16 cellular contexts compared by ENCODE assay signal in genomic region chr19:14394167-14394566, GRCh38. TPM values are rescaled to one million over a fixed set of nuclear protein-coding genes. Genes with fewer than 3 reads are reported as not detected.
DNase-seq lines count a peak whose midpoint lies in the region; ATAC-seq and TF ChIP-seq lines count a peak whose summit lies in the region.
"Had no signal": no experiment of that assay in that cellular context is flagged by ENCODE, and none has a peak within 500 bp of the region (broad histone marks: within the 10 kb centered on the region; RNA-seq: fewer than 3 reads in every experiment).

No MANE protein-coding gene starts in this region.

- H3K27me3 ChIP-seq in CD4-positive, CD25-positive, alpha-beta regulatory T cell (ENCODE audit: control insufficient read depth, insufficient read depth, low read length): no peaks in the 10 kb centered on the region
- H3K27me3 ChIP-seq in endodermal cell (ENCODE audit: control insufficient read depth, insufficient read depth, low read length, poor library complexity, severe bottlenecking): no peaks in the 10 kb centered on the region
- H3K27me3 ChIP-seq: cardiac muscle cell, uterus had no signal

- H3K27ac Mint-ChIP-seq in CD4-positive, CD25-positive, alpha-beta regulatory T cell: peak overlapping the region in 2 of 3 donors; percentile 51 to 65
- no peak overlapping the region for H3K27ac Mint-ChIP-seq in activated naive CD8-positive, alpha-beta T cell treated with anti-CD3 and anti-CD28 coated beads, Interleukin-2, amount 10 ng/mL, durations not matched to agents 7 days and 5 days
- peak overlapping the region in 8 of 10 donors; percentile 9 to 93 (median 70) for H3K27ac Mint-ChIP-seq in naive thymus-derived CD8-positive, alpha-beta T cell
- no peak overlapping the region for H3K27ac Mint-ChIP-seq in endodermal cell
- H3K27ac Mint-ChIP-seq: mesothelial cell of epicardium, progenitor cell of endocrine pancreas had no signal

- H3K27me3 Mint-ChIP-seq in CD4-positive, CD25-positive, alpha-beta regulatory T cell: no peaks in the 10 kb centered on the region
- no peaks in the 10 kb centered on the region for H3K27me3 Mint-ChIP-seq in activated naive CD8-positive, alpha-beta T cell treated with anti-CD3 and anti-CD28 coated beads, Interleukin-2, amount 10 ng/mL, durations not matched to agents 7 days and 5 days
- H3K27me3 Mint-ChIP-seq in naive thymus-derived CD8-positive, alpha-beta T cell: no peaks in the 10 kb centered on the region
- no peaks in the 10 kb centered on the region for H3K27me3 Mint-ChIP-seq in endodermal cell (ENCODE audit: insufficient read depth)

- peaks cover 78% of the 10 kb centered on the region for H3K36me3 ChIP-seq in CD4-positive, CD25-positive, alpha-beta regulatory T cell (ENCODE audit: control insufficient read depth, insufficient read depth, low read length)
- H3K36me3 ChIP-seq in endodermal cell (ENCODE audit: control insufficient read depth, insufficient read depth, low read length): no peaks in the 10 kb centered on the region
- H3K36me3 ChIP-seq: cardiac muscle cell, uterus had no signal

- no peak for TF ChIP-seq CTCF in endodermal cell (conservative IDR thresholded peaks at IDR 0.05)

- peaks cover 17% of the 10 kb centered on the region for H3K36me3 Mint-ChIP-seq in CD4-positive, CD25-positive, alpha-beta regulatory T cell
- H3K36me3 Mint-ChIP-seq in activated naive CD8-positive, alpha-beta T cell treated with anti-CD3 and anti-CD28 coated beads, Interleukin-2, amount 10 ng/mL, durations not matched to agents 7 days and 5 days: peaks cover 35% of the 10 kb centered on the region
- H3K36me3 Mint-ChIP-seq in naive thymus-derived CD8-positive, alpha-beta T cell: peaks cover 0 to 93% (median 18%) of the 10 kb centered on the region in 3 donors
- H3K36me3 Mint-ChIP-seq in endodermal cell (ENCODE audit: low read depth): no peaks in the 10 kb centered on the region
- H3K36me3 Mint-ChIP-seq: mesothelial cell of epicardium had no signal

- POLR2A ChIA-PET in activated naive CD8-positive, alpha-beta T cell treated with anti-CD3 and anti-CD28 coated beads, Interleukin-2, amount 10 ng/mL, durations not matched to agents 7 days and 5 days (lab: Charles Lee): interaction anchor here (0.8 to 2.8 kb wide), 6 partner anchors 10 to 38 kb away, joined by 3 to 14 read pairs (median 6); partner anchors contain the start of gene ADGRE5
- POLR2A ChIA-PET in naive thymus-derived CD8-positive, alpha-beta T cell (lab: Charles Lee): interaction anchor here (0.8 to 1.0 kb wide), 3 partner anchors 11 to 50 kb away, joined by 3 read pairs; no protein-coding TSS in a partner anchor

- H3K9ac ChIP-seq in endodermal cell (ENCODE audit: extremely low read depth, low read length, poor library complexity, severe bottlenecking): no peak overlapping the region

- DNase-seq in CD4-positive, CD25-positive, alpha-beta regulatory T cell: no peak
- DNase-seq in D341Med (ENCODE audit: low spot score): peak; percentile 17
- DNase-seq in activated naive CD8-positive, alpha-beta T cell treated with anti-CD3 and anti-CD28 coated beads, Interleukin-2, amount 10 ng/mL, durations not matched to agents 7 days and 5 days: no peak
- DNase-seq in naive thymus-derived CD8-positive, alpha-beta T cell: no peak
- no peak for DNase-seq in endodermal cell
- DNase-seq in NCI-H128 (lab: John Stamatoyannopoulos, UW; ENCODE audit: unreplicated experiment): no peak
- DNase-seq: activated CD4-positive, CD25-positive, alpha-beta regulatory T cell; amygdala; GF-D8; KG1; NCI-H146; uterus had no signal

- H3K9me3 ChIP-seq in CD4-positive, CD25-positive, alpha-beta regulatory T cell (ENCODE audit: control insufficient read depth in 2 of 2, low read length in 2 of 2): no peaks in the 10 kb centered on the region
- H3K9me3 ChIP-seq in endodermal cell (ENCODE audit: control insufficient read depth, low read length): no peaks in the 10 kb centered on the region
- H3K9me3 ChIP-seq: uterus had no signal

- no peak overlapping the region for H3K4me3 ChIP-seq in CD4-positive, CD25-positive, alpha-beta regulatory T cell (ENCODE audit: low read depth, low read length)
- H3K4me3 ChIP-seq in endodermal cell (ENCODE audit: low read length): no peak overlapping the region
- H3K4me3 ChIP-seq: cardiac muscle cell, uterus had no signal

- peak overlapping the region; percentile 29 to 46 (median 38) for H3K4me3 Mint-ChIP-seq in CD4-positive, CD25-positive, alpha-beta regulatory T cell
- H3K4me3 Mint-ChIP-seq in activated naive CD8-positive, alpha-beta T cell treated with anti-CD3 and anti-CD28 coated beads, Interleukin-2, amount 10 ng/mL, durations not matched to agents 7 days and 5 days: no peak overlapping the region
- H3K4me3 Mint-ChIP-seq in naive thymus-derived CD8-positive, alpha-beta T cell: peak overlapping the region in 2 of 10 donors; percentile 18 to 71
- H3K4me3 Mint-ChIP-seq in endodermal cell: no peak overlapping the region
- H3K4me3 Mint-ChIP-seq: mesothelial cell of epicardium had no signal

- H3K9me3 Mint-ChIP-seq in CD4-positive, CD25-positive, alpha-beta regulatory T cell: no peaks in the 10 kb centered on the region
- no peaks in the 10 kb centered on the region for H3K9me3 Mint-ChIP-seq in activated naive CD8-positive, alpha-beta T cell treated with anti-CD3 and anti-CD28 coated beads, Interleukin-2, amount 10 ng/mL, durations not matched to agents 7 days and 5 days
- H3K9me3 Mint-ChIP-seq in naive thymus-derived CD8-positive, alpha-beta T cell: no peaks in the 10 kb centered on the region
- H3K9me3 Mint-ChIP-seq in endodermal cell: no peaks in the 10 kb centered on the region
- H3K9me3 Mint-ChIP-seq: mesothelial cell of epicardium had no signal

- H3K27ac ChIP-seq in CD4-positive, CD25-positive, alpha-beta regulatory T cell (ENCODE audit: insufficient read depth, low read length, poor library complexity, severe bottlenecking): no peak overlapping the region
- no peak overlapping the region for H3K27ac ChIP-seq in endodermal cell (ENCODE audit: low read depth, low read length)
- H3K27ac ChIP-seq: cardiac muscle cell, uterus had no signal

- H3K4me1 ChIP-seq in CD4-positive, CD25-positive, alpha-beta regulatory T cell (ENCODE audit: control insufficient read depth, insufficient read depth, low read length, poor library complexity, severe bottlenecking): no peaks in the 10 kb centered on the region
- no peaks in the 10 kb centered on the region for H3K4me1 ChIP-seq in endodermal cell (ENCODE audit: control insufficient read depth, insufficient read depth, low read length)
- H3K4me1 ChIP-seq: uterus had no signal

- H3K4me1 Mint-ChIP-seq in CD4-positive, CD25-positive, alpha-beta regulatory T cell: peaks cover 0 to 11% (median 4%) of the 10 kb centered on the region in 4 donors
- peaks cover 7% of the 10 kb centered on the region for H3K4me1 Mint-ChIP-seq in activated naive CD8-positive, alpha-beta T cell treated with anti-CD3 and anti-CD28 coated beads, Interleukin-2, amount 10 ng/mL, durations not matched to agents 7 days and 5 days
- H3K4me1 Mint-ChIP-seq in naive thymus-derived CD8-positive, alpha-beta T cell: peaks cover 2 to 35% (median 19%) of the 10 kb centered on the region in 4 donors
- no peaks in the 10 kb centered on the region for H3K4me1 Mint-ChIP-seq in endodermal cell
- H3K4me1 Mint-ChIP-seq: mesothelial cell of epicardium had no signal

- no peak for ATAC-seq in CD4-positive, CD25-positive, alpha-beta regulatory T cell (ENCODE audit: low read depth in 2 of 2)
- peak; percentile 25 for ATAC-seq in activated naive CD8-positive, alpha-beta T cell treated with anti-CD3 and anti-CD28 coated beads, Interleukin-2, amount 10 ng/mL, durations not matched to agents 7 days and 5 days (ENCODE audit: low read depth)
- peak; percentile 8 to 17 for ATAC-seq in naive thymus-derived CD8-positive, alpha-beta T cell
- ATAC-seq in HG03025 (IDR thresholded peaks at IDR 0.05; ENCODE audit: low FRiP score, unreplicated experiment): no peak

- 91 to 94% methylated on average over 6 to 9 of the region's 9 CpGs for whole genome bisulfite sequencing in endodermal cell (ENCODE audit: insufficient coverage in 1 of 2, insufficient read length in 1 of 2), 2 experiments

RNA-seq across cellular contexts. Expression of gene ADGRE5, which starts 12.9 kb away (rescaled TPM):
- 670 TPM for total RNA-seq in CD4-positive, CD25-positive, alpha-beta regulatory T cell
- 100 to 1,000 TPM; 122 to 174 (median 144) TPM for polyA plus RNA-seq in CD4-positive, CD25-positive, alpha-beta regulatory T cell
- 100 to 1,000 TPM; 304 to 315 TPM for total RNA-seq in activated naive CD8-positive, alpha-beta T cell treated with anti-CD3 and anti-CD28 coated beads, Interleukin-2, amount 10 ng/mL, durations not matched to agents 7 days and 5 days
- total RNA-seq in naive thymus-derived CD8-positive, alpha-beta T cell: 100 to 1,000 TPM; 112 to 116 TPM
- polyA plus RNA-seq in naive thymus-derived CD8-positive, alpha-beta T cell: 100 to 1,000 TPM; 122 to 164 (median 158) TPM
- total RNA-seq in endodermal cell: 1 to 10 TPM in 1 of 2 donors, under 1 TPM in 1; 0.60 to 1.2 TPM
- 2.8 TPM for polyA plus RNA-seq in endodermal cell (2013, experiment 1 of 2)
- 2.3 TPM for polyA plus RNA-seq in endodermal cell (2013, experiment 2 of 2)

RNA-seq across cellular contexts. Expression of gene DDX39A, which starts 25.0 kb away (rescaled TPM):
- total RNA-seq in CD4-positive, CD25-positive, alpha-beta regulatory T cell: 232 TPM
- polyA plus RNA-seq in CD4-positive, CD25-positive, alpha-beta regulatory T cell: 100 to 1,000 TPM; 110 to 150 (median 125) TPM
- total RNA-seq in activated naive CD8-positive, alpha-beta T cell treated with anti-CD3 and anti-CD28 coated beads, Interleukin-2, amount 10 ng/mL, durations not matched to agents 7 days and 5 days: 100 to 1,000 TPM; 192 to 202 TPM
- 100 to 1,000 TPM; 158 to 165 TPM for total RNA-seq in naive thymus-derived CD8-positive, alpha-beta T cell
- polyA plus RNA-seq in naive thymus-derived CD8-positive, alpha-beta T cell: 100 to 1,000 TPM in 2 of 3 donors, 10 to 100 TPM in 1; 96.0 to 136 (median 106) TPM
- 10 to 100 TPM; 82.5 to 86.1 TPM for total RNA-seq in endodermal cell
- polyA plus RNA-seq in endodermal cell (2013, experiment 1 of 2): 96.1 TPM
- 90.8 TPM for polyA plus RNA-seq in endodermal cell (2013, experiment 2 of 2)

RNA-seq across cellular contexts. Expression of gene PKN1, which starts 38.9 kb away (rescaled TPM):
- 151 TPM for total RNA-seq in CD4-positive, CD25-positive, alpha-beta regulatory T cell
- 10 to 100 TPM; 43.2 to 61.7 (median 52.1) TPM for polyA plus RNA-seq in CD4-positive, CD25-positive, alpha-beta regulatory T cell
- total RNA-seq in activated naive CD8-positive, alpha-beta T cell treated with anti-CD3 and anti-CD28 coated beads, Interleukin-2, amount 10 ng/mL, durations not matched to agents 7 days and 5 days: 100 to 1,000 TPM; 244 to 265 TPM
- total RNA-seq in naive thymus-derived CD8-positive, alpha-beta T cell: 100 to 1,000 TPM; 188 to 200 TPM
- polyA plus RNA-seq in naive thymus-derived CD8-positive, alpha-beta T cell: 10 to 100 TPM; 45.5 to 96.6 (median 56.8) TPM
- total RNA-seq in endodermal cell: 100 to 1,000 TPM; 103 to 141 TPM
- polyA plus RNA-seq in endodermal cell (2013, experiment 1 of 2): 89.7 TPM
- 76.1 TPM for polyA plus RNA-seq in endodermal cell (2013, experiment 2 of 2)

Comparison
In these comparisons a context has a peak if more than half of its experiments do, and no peak if none do; other contexts are left out.
1. ATAC-seq: peak in activated naive CD8-positive, alpha-beta T cell treated with anti-CD3 and anti-CD28 coated beads, Interleukin-2, amount 10 ng/mL, durations not matched to agents 7 days and 5 days (single experiment) and naive thymus-derived CD8-positive, alpha-beta T cell (2 of 2); none in CD4-positive, CD25-positive, alpha-beta regulatory T cell (0 of 2) and HG03025 (single experiment).
2. H3K27ac Mint-ChIP-seq: peak in CD4-positive, CD25-positive, alpha-beta regulatory T cell (2 of 3) and naive thymus-derived CD8-positive, alpha-beta T cell (8 of 10); none in activated naive CD8-positive, alpha-beta T cell treated with anti-CD3 and anti-CD28 coated beads, Interleukin-2, amount 10 ng/mL, durations not matched to agents 7 days and 5 days (single experiment) and endodermal cell (single experiment).
3. H3K4me3 Mint-ChIP-seq: peak in CD4-positive, CD25-positive, alpha-beta regulatory T cell (4 of 4); none in activated naive CD8-positive, alpha-beta T cell treated with anti-CD3 and anti-CD28 coated beads, Interleukin-2, amount 10 ng/mL, durations not matched to agents 7 days and 5 days (single experiment) and endodermal cell (single experiment).
4. RNA of gene ADGRE5, which starts 12.9 kb away (total RNA-seq): 670 TPM in CD4-positive, CD25-positive, alpha-beta regulatory T cell (single experiment), 304 to 315 TPM in activated naive CD8-positive, alpha-beta T cell treated with anti-CD3 and anti-CD28 coated beads, Interleukin-2, amount 10 ng/mL, durations not matched to agents 7 days and 5 days and 112 to 116 TPM in naive thymus-derived CD8-positive, alpha-beta T cell; 0.60 to 1.2 TPM in endodermal cell; every median in the first group is over 10 times any median in the second.